ENCODE assay signal across 2 cellular contexts in the genomic region with DNA sequence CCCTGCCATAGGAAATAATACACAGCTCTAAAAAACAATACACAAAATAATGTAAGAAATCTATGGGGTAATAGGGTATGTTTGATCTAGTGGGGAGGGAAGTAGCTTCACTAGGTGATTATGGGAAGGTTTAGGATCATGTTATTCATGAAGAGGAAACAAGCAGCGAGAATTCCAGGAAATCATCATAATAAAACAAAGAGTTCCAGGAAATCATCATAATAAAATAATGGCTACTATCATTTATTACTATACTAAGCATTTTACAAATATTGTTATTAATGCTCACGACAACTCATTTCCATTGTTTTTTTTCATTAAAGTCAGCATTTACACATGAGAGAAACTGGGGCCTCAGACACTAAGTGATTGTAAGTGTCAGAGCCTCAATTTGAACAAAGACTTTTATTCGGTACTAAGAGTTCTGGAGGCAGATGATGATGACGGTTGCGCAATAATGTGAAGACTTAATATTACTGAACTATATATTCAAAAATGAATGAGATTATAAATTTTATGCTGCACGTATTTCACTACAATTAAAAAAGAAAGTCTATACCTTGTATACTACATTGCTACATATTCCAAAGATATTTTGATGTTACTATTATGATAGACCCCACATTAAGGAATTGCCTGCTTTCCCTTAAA.
TF ChIP-seq lines count a peak whose summit lies in the region.

No MANE protein-coding gene starts in this region.

TF ChIP-seq in HCT116, 20 proteins besides CTCF, POLR2A, EP300 and RAD21:
- peak; percentile 47 for TF ChIP-seq CEBPB (IDR thresholded peaks at IDR 0.05; ENCODE audit: low read depth)
- TF ChIP-seq, protein P1, sequence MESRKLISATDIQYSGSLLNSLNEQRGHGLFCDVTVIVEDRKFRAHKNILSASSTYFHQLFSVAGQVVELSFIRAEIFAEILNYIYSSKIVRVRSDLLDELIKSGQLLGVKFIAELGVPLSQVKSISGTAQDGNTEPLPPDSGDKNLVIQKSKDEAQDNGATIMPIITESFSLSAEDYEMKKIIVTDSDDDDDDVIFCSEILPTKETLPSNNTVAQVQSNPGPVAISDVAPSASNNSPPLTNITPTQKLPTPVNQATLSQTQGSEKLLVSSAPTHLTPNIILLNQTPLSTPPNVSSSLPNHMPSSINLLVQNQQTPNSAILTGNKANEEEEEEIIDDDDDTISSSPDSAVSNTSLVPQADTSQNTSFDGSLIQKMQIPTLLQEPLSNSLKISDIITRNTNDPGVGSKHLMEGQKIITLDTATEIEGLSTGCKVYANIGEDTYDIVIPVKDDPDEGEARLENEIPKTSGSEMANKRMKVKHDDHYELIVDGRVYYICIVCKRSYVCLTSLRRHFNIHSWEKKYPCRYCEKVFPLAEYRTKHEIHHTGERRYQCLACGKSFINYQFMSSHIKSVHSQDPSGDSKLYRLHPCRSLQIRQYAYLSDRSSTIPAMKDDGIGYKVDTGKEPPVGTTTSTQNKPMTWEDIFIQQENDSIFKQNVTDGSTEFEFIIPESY (IDR thresholded peaks at IDR 0.05; ENCODE audit: extremely low read depth, insufficient replicate concordance, low read length): no peak

TF ChIP-seq in H1, 55 proteins besides CTCF, POLR2A, EP300 and RAD21:
- TF ChIP-seq CEBPB (IDR thresholded peaks at IDR 0.05; ENCODE audit: low read depth, low read length) (peak; percentile 97), SUZ12 (IDR thresholded peaks at IDR 0.05; ENCODE audit: low read length) (no peak)
TF ChIP-seq in H1: peak in this region for 1.
